9 cellular contexts compared by ENCODE assay signal in genomic region chr2:55961318-55961911, GRCh38. TPM values are rescaled to one million over a fixed set of nuclear protein-coding genes. Genes with fewer than 3 reads are reported as not detected.
A peak's percentile ranks its signal among the peaks of the same experiment; 100 is the strongest.
DNase-seq lines count a peak whose midpoint lies in the region; ATAC-seq, FAIRE-seq and TF ChIP-seq lines count a peak whose summit lies in the region.
"Had no signal": no experiment of that assay in that cellular context is flagged by ENCODE, and none has a peak within 500 bp of the region (broad histone marks: within the 10 kb centered on the region; RNA-seq: fewer than 3 reads in every experiment).

No MANE protein-coding gene starts in this region.

- CTCF ChIA-PET in activated naive CD4-positive, alpha-beta T cell treated with anti-CD3 and anti-CD28 coated beads for 36 hours (lab: Charles Lee), result interaction anchor here (0.9 to 1.9 kb wide), 2 partner anchors 242 to 243 kb away, joined by 4 read pairs; no protein-coding TSS in a partner anchor

- no peaks in the 10 kb centered on the region for H3K79me2 ChIP-seq in astrocyte (ENCODE audit: insufficient read depth, low read length)
- H3K79me2 ChIP-seq: parathyroid adenoma had no signal

- peaks cover 21% of the 10 kb centered on the region for H3K4me1 Mint-ChIP-seq in astrocyte (ENCODE audit: low read depth, unreplicated experiment)
- no peaks in the 10 kb centered on the region for H3K4me1 Mint-ChIP-seq in activated naive CD4-positive, alpha-beta T cell treated with anti-CD3 and anti-CD28 coated beads for 36 hours (ENCODE audit: low read depth)

- TF ChIP-seq CTCF in GM20000 (IDR thresholded peaks at IDR 0.05; ENCODE audit: extremely low read depth, missing control alignments) (no peak), astrocyte (IDR thresholded peaks at IDR 0.05; ENCODE audit: insufficient read depth, low read depth, low read length) (peak; percentile 75), sigmoid colon (IDR thresholded peaks at IDR 0.05) (peak in 2 of 4 experiments; percentile 31 to 46)

- H4K20me1 ChIP-seq in astrocyte (ENCODE audit: insufficient read depth, low read length), result no peaks in the 10 kb centered on the region

- H3K9me3 ChIP-seq in astrocyte (ENCODE audit: insufficient read depth, low read depth, low read length) (no peaks in the 10 kb centered on the region), sigmoid colon (no peaks in the 10 kb centered on the region)

- H3K4me1 ChIP-seq in astrocyte (ENCODE audit: insufficient read depth, low read length), result peaks cover 13% of the 10 kb centered on the region
- peaks cover 0 to 12% (median 0%) of the 10 kb centered on the region in 4 donors for H3K4me1 ChIP-seq in sigmoid colon
- H3K4me1 ChIP-seq: parathyroid adenoma had no signal

- peaks cover 5% of the 10 kb centered on the region for H3K27me3 Mint-ChIP-seq in astrocyte (ENCODE audit: low read depth, unreplicated experiment)
- H3K27me3 Mint-ChIP-seq in activated naive CD4-positive, alpha-beta T cell treated with anti-CD3 and anti-CD28 coated beads for 36 hours (ENCODE audit: low read depth), result peaks cover 4% of the 10 kb centered on the region

- WGBS in sigmoid colon, 2 donors, result 13 to 24% methylated on average over 3 of the region's 3 CpGs

- H3K36me3 ChIP-seq in astrocyte (ENCODE audit: insufficient read depth, low read length), result no peaks in the 10 kb centered on the region
- no peaks in the 10 kb centered on the region for H3K36me3 ChIP-seq in sigmoid colon

- DNase-seq in COLO668 (lab: John Stamatoyannopoulos, UW; ENCODE audit: unreplicated experiment) (peak; percentile 13), GM20000 (ENCODE audit: low spot score) (peak; percentile 39), NCI-H1694 treated with DMSO at 0.1 percent for 48 hours (lab: John Stamatoyannopoulos, UW) (peak; percentile 26), astrocyte (ENCODE audit: low read depth) (peak; percentile 42), sigmoid colon (no peak)
- no peak for DNase-seq in activated naive CD4-positive, alpha-beta T cell treated with anti-CD3 and anti-CD28 coated beads for 36 hours

- H3K27me3 ChIP-seq in astrocyte (ENCODE audit: insufficient read depth, low read length) (no peaks in the 10 kb centered on the region), sigmoid colon (no peaks in the 10 kb centered on the region)

- H3K4me3 ChIP-seq in astrocyte (ENCODE audit: insufficient read depth, low read depth, low read length) (no peak overlapping the region), sigmoid colon (no peak overlapping the region)

- H3K4me2 ChIP-seq in astrocyte (ENCODE audit: low read length), result peak overlapping the region; percentile 38

- TF ChIP-seq EP300 in sigmoid colon (IDR thresholded peaks at IDR 0.05), result no peak

- H3K27ac ChIP-seq in astrocyte (ENCODE audit: low read depth, low read length) (no peak overlapping the region), sigmoid colon (no peak overlapping the region)
- H3K27ac ChIP-seq: parathyroid adenoma had no signal

- intact Hi-C loops in activated naive CD4-positive, alpha-beta T cell treated with anti-CD3 and anti-CD28 coated beads for 36 hours (cut with micrococcal nuclease), result loop anchor here (1.0 kb wide), 1 partner anchor 243 kb away; no protein-coding TSS in a partner anchor
- intact Hi-C loops in sigmoid colon (cut with DNase I), result loop anchor here (10.0 kb wide), 1 partner anchor 237 kb away; no protein-coding TSS in a partner anchor

- ATAC-seq in HG03196 (IDR thresholded peaks at IDR 0.05; ENCODE audit: unreplicated experiment), result no peak

- H3K36me3 Mint-ChIP-seq in astrocyte (ENCODE audit: low read depth, unreplicated experiment), result no peaks in the 10 kb centered on the region
- H3K36me3 Mint-ChIP-seq in activated naive CD4-positive, alpha-beta T cell treated with anti-CD3 and anti-CD28 coated beads for 36 hours (ENCODE audit: low read depth), result no peaks in the 10 kb centered on the region

- H3K9ac ChIP-seq in astrocyte (ENCODE audit: low read length), result peak overlapping the region; percentile 21
- H3K9ac ChIP-seq: parathyroid adenoma had no signal

- no peak for TF ChIP-seq POLR2A in sigmoid colon (IDR thresholded peaks at IDR 0.05)

- H3K27ac Mint-ChIP-seq in astrocyte (ENCODE audit: unreplicated experiment), result peak overlapping the region; percentile 3
- H3K27ac Mint-ChIP-seq in activated naive CD4-positive, alpha-beta T cell treated with anti-CD3 and anti-CD28 coated beads for 36 hours, result no peak overlapping the region

- FAIRE-seq in astrocyte (lab: Jason Lieb, UNC) (no peak), islet of Langerhans (lab: Jason Lieb, UNC) (peak; percentile 86)

- H3K9me3 Mint-ChIP-seq in astrocyte (ENCODE audit: unreplicated experiment), result no peaks in the 10 kb centered on the region
- H3K9me3 Mint-ChIP-seq in activated naive CD4-positive, alpha-beta T cell treated with anti-CD3 and anti-CD28 coated beads for 36 hours, result no peaks in the 10 kb centered on the region

- H2AFZ ChIP-seq in astrocyte (ENCODE audit: low read depth, low read length), result peak overlapping the region; percentile 29
- H2AFZ ChIP-seq: parathyroid adenoma had no signal

- H3K4me3 Mint-ChIP-seq in astrocyte (ENCODE audit: unreplicated experiment), result no peak overlapping the region
- H3K4me3 Mint-ChIP-seq in activated naive CD4-positive, alpha-beta T cell treated with anti-CD3 and anti-CD28 coated beads for 36 hours, result no peak overlapping the region

RNA-seq across cellular contexts. Expression of gene EFEMP1, which starts 37.8 kb away (rescaled TPM):
- 146 and 155 TPM in 2 replicates for total RNA-seq in astrocyte
- total RNA-seq in activated naive CD4-positive, alpha-beta T cell treated with anti-CD3 and anti-CD28 coated beads for 36 hours, result not detected
- total RNA-seq in sigmoid colon, result 100 to 1,000 TPM in 2 of 4 donors, 10 to 100 TPM in 2; 37.7 to 111 (median 84.6) TPM
- 10 to 100 TPM in 2 of 3 donors, 1 to 10 TPM in 1; 5.3 to 25.2 (median 19.4) TPM for polyA plus RNA-seq in sigmoid colon

Comparison
In these comparisons a context has a peak if more than half of its experiments do, and no peak if none do; other contexts are left out.
1. DNase-seq: peak in COLO668 (single experiment), GM20000 (single experiment), NCI-H1694 treated with DMSO at 0.1 percent for 48 hours (single experiment) and astrocyte (single experiment); none in activated naive CD4-positive, alpha-beta T cell treated with anti-CD3 and anti-CD28 coated beads for 36 hours (single experiment) and sigmoid colon (single experiment).
2. RNA of gene EFEMP1, which starts 37.8 kb away (total RNA-seq): 146 to 155 TPM in astrocyte and 37.7 to 111 TPM in sigmoid colon; not detected in activated naive CD4-positive, alpha-beta T cell treated with anti-CD3 and anti-CD28 coated beads for 36 hours; every median in the first group is over 10 times any median in the second.